In genomic region chr2:38806407-38807071, GRCh38 we compare ENCODE assay signal across 3 cellular contexts.
TF ChIP-seq lines count a peak whose summit lies in the region.

No MANE protein-coding gene starts in this region.

TF ChIP-seq in GM23338, 12 proteins besides CTCF, POLR2A, EP300 and RAD21 (continues in another document):
- TF ChIP-seq ZNF114 (CRISPR knock-in tag; IDR thresholded peaks at IDR 0.05) (no peak), ZNF331 (CRISPR knock-in tag; IDR thresholded peaks at IDR 0.05; ENCODE audit: low read depth) (no peak), EZH2 (IDR thresholded peaks at IDR 0.05; ENCODE audit: low read depth, unreplicated experiment) (no peak), ZNF462 (CRISPR knock-in tag; IDR thresholded peaks at IDR 0.05) (no peak), STAT1 (IDR thresholded peaks at IDR 0.05; ENCODE audit: unreplicated experiment) (no peak), CREB1 (CRISPR knock-in tag; IDR thresholded peaks at IDR 0.05; ENCODE audit: low read depth) (no peak)

TF ChIP-seq in endothelial cell of umbilical vein, 7 proteins besides CTCF, POLR2A, EP300 and RAD21:
- TF ChIP-seq FOS (IDR thresholded peaks at IDR 0.05; ENCODE audit: borderline replicate concordance, insufficient read depth, low read length) (no peak), MYC (IDR thresholded peaks at IDR 0.05; ENCODE audit: low read depth, low read length) (no peak), POLR2AphosphoS5 (IDR thresholded peaks at IDR 0.05; ENCODE audit: insufficient read depth, low read depth, low read length) (no peak), MAX (IDR thresholded peaks at IDR 0.05; ENCODE audit: insufficient read depth, insufficient read length) (no peak), GATA2 (IDR thresholded peaks at IDR 0.05; ENCODE audit: insufficient read depth, insufficient read length, low read depth, low read length) (no peak), EZH2 (IDR thresholded peaks at IDR 0.05; ENCODE audit: borderline replicate concordance, low read depth, low read length, severe bottlenecking) (no peak), JUN (IDR thresholded peaks at IDR 0.05; ENCODE audit: borderline replicate concordance, insufficient read depth, insufficient read length, low read depth) (no peak)

TF ChIP-seq in HepG2, 621 proteins besides CTCF, POLR2A, EP300 and RAD21:
- TF ChIP-seq EED (CRISPR knock-in tag; IDR thresholded peaks at IDR 0.05) = no peak
